ENCODE assay signal across 8 cellular contexts in genomic region chr16:57284206-57284951, GRCh38. TPM values are rescaled to one million over a fixed set of nuclear protein-coding genes. Genes with fewer than 3 reads are reported as not detected.
DNase-seq lines count a peak whose midpoint lies in the region; ATAC-seq, FAIRE-seq and TF ChIP-seq lines count a peak whose summit lies in the region.

Gene PLLP, minus strand, starts transcription at chr16:57284672. Its CDS starts 132 bp downstream, at chr16:57284540.

- H2BK120ac ChIP-seq in trophoblast cell (ENCODE audit: insufficient read depth, low read length, poor library complexity) = no peak within 1 kb of the TSS

- H4K8ac ChIP-seq in trophoblast cell (ENCODE audit: low read depth, low read length) = peak within 1 kb of the TSS; percentile 55

- H3K4me1 ChIP-seq in right atrium auricular region (peaks cover 0 to 16% of the 10 kb centered on the region in 2 donors), trophoblast cell (ENCODE audit: control insufficient read depth in 1 of 2, insufficient read depth in 2 of 2, low read length in 2 of 2) (peaks cover 9 to 12% of the 10 kb centered on the region in 2 experiments)

- no peaks in the 10 kb centered on the region for H3K79me2 ChIP-seq in trophoblast cell (ENCODE audit: control insufficient read depth, insufficient read depth, low read length, poor library complexity)

- H3K79me1 ChIP-seq in trophoblast cell (ENCODE audit: low read length) = peaks cover 6% of the 10 kb centered on the region

- H4K12ac ChIP-seq in trophoblast cell (ENCODE audit: low read depth, low read length) = peak within 1 kb of the TSS; percentile 77

- H2BK5ac ChIP-seq in trophoblast cell (ENCODE audit: low read depth, low read length, poor library complexity) = no peak within 1 kb of the TSS

- peak within 1 kb of the TSS; percentile 76 for H3K14ac ChIP-seq in trophoblast cell (ENCODE audit: low read length)

- DNase-seq in activated CD4-positive, CD25-positive, alpha-beta regulatory T cell (lab: John Stamatoyannopoulos, UW) = no peak
- DNase-seq in RCC 7860 (ENCODE audit: low spot score) (peak; percentile 11), amygdala (lab: John Stamatoyannopoulos, UW) (peak in 36 of 56 donors; percentile 18 to 80 (median 55)), right atrium auricular region (ENCODE audit: low spot score) (no peak), trophoblast cell (peak; percentile 26 to 77)

- no peak within 1 kb of the TSS for H4K91ac ChIP-seq in trophoblast cell (ENCODE audit: low read depth, low read length)

- peak within 1 kb of the TSS; percentile 63 for H3K4me2 ChIP-seq in trophoblast cell (ENCODE audit: low read length)

- TF ChIP-seq CTCF in right atrium auricular region (IDR thresholded peaks at IDR 0.05) = no peak

- H3K9ac ChIP-seq in trophoblast cell (ENCODE audit: low read length) = no peak within 1 kb of the TSS

- H2AK5ac ChIP-seq in trophoblast cell (ENCODE audit: low read length) = no peak within 1 kb of the TSS

- no peak within 1 kb of the TSS for H3K23ac ChIP-seq in trophoblast cell (ENCODE audit: low read length)

- peak within 1 kb of the TSS; percentile 35 to 63 for H3K4me3 ChIP-seq in right atrium auricular region
- H3K4me3 ChIP-seq in trophoblast cell (ENCODE audit: low read depth, low read length) = peak within 1 kb of the TSS; percentile 50

- no CpG with 5 or more reads among the region's 95 CpGs for WGBS in trophoblast cell (ENCODE audit: extremely low coverage, insufficient coverage, insufficient read length)

- peak within 1 kb of the TSS; percentile 45 for H2BK12ac ChIP-seq in trophoblast cell (ENCODE audit: low read length)

- no peak for FAIRE-seq in RCC 7860 (lab: Jason Lieb, UNC)

- H3K9me3 ChIP-seq in right atrium auricular region = no peaks in the 10 kb centered on the region
- H3K9me3 ChIP-seq in trophoblast cell (ENCODE audit: insufficient read depth, low read depth, low read length) = peaks cover 4% of the 10 kb centered on the region

- no peaks in the 10 kb centered on the region for H3K27me3 ChIP-seq in right atrium auricular region
- H3K27me3 ChIP-seq in trophoblast cell (ENCODE audit: insufficient read depth, low read length) = peaks cover 23% of the 10 kb centered on the region

- no peak within 1 kb of the TSS for H3K4ac ChIP-seq in trophoblast cell (ENCODE audit: low read depth, low read length)

- ATAC-seq in activated CD4-positive, CD25-positive, alpha-beta regulatory T cell treated with anti-CD3 and anti-CD28 coated beads, Interleukin-2, amount 50 U/mL, for 24 hours = peak; percentile 54 to 59
- ATAC-seq in GM21576 (IDR thresholded peaks at IDR 0.05; ENCODE audit: unreplicated experiment) (no peak), GM21515 (IDR thresholded peaks at IDR 0.05; ENCODE audit: unreplicated experiment) (no peak)

- H3K18ac ChIP-seq in trophoblast cell (ENCODE audit: low read length) = peak within 1 kb of the TSS; percentile 54

- H2AFZ ChIP-seq in trophoblast cell (ENCODE audit: insufficient read depth, low read length, poor library complexity) = peak within 1 kb of the TSS; percentile 91

- H3K36me3 ChIP-seq in right atrium auricular region (no peaks in the 10 kb centered on the region), trophoblast cell (ENCODE audit: control insufficient read depth in 1 of 2, insufficient read depth in 2 of 2, low read length in 2 of 2) (no peaks in the 10 kb centered on the region)

- H3K27ac ChIP-seq in right atrium auricular region (peak within 1 kb of the TSS in 1 of 2 donors; percentile 18), trophoblast cell (ENCODE audit: low read depth, low read length) (no peak within 1 kb of the TSS)

RNA-seq across cellular contexts. Expression of gene PLLP, which starts in this region (rescaled TPM):
- total RNA-seq in right atrium auricular region = 10 to 100 TPM; 14.4 to 22.4 TPM
- 0.21 and 0.25 TPM in 2 replicates for polyA plus RNA-seq in trophoblast cell (2013)

Comparison
In these comparisons a context has a peak if more than half of its experiments do, and no peak if none do; other contexts are left out.
1. ATAC-seq: peak in activated CD4-positive, CD25-positive, alpha-beta regulatory T cell treated with anti-CD3 and anti-CD28 coated beads, Interleukin-2, amount 50 U/mL, for 24 hours (2 of 2); none in GM21576 (single experiment) and GM21515 (single experiment).
2. DNase-seq: peak in RCC 7860 (single experiment), amygdala (36 of 56) and trophoblast cell (2 of 2); none in activated CD4-positive, CD25-positive, alpha-beta regulatory T cell (0 of 4) and right atrium auricular region (single experiment).